Comparison of ENCODE assay signal across 17 cellular contexts in the genomic region with DNA sequence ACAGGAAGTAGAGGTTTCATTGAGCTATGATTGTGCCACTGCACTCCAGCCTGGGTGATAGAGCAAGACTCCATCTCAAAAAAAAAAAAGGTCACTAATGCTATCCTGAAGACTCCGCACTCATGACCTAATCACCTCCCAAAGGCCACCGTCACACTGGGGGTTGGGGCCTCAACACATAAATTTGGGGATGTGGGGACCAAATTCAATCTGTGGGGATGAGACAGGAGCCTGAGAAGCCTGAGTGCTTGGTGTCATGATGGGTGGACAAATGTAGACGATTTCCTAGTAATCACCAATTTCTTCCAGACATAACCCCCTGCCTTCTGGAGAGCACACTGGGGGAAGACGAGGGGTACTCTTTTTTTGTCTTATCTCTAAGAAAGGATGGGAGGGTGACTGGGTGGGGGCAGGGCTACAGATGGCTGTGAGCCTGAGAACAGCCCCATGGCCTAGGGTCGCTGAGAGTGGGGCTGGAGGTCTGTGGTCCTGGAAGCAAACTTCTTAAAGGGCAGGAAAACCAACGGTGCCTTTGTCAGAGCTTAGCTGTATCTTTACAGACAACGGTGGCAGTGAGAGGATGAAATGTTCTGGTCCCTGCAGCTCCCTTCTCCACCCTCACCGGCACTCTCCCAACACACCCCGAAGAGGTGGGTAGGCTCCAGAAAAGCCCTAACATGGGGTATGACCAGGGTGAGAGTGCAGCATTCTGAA.
"Had no signal": no experiment of that assay in that cellular context is flagged by ENCODE, and none has a peak within 500 bp of the region (broad histone marks: within the 10 kb centered on the region; RNA-seq: fewer than 3 reads in every experiment).

No MANE protein-coding gene starts in this region.

- H3K27ac Mint-ChIP-seq: activated B cell treated with CpG ODN at 0.5 μM for 24 hours; activated CD4-positive, alpha-beta T cell treated with anti-CD3 and anti-CD28 coated beads, Interleukin-2, amount 10 ng/mL, durations not matched to agents 24 days and 14 days; activated naive CD4-positive, alpha-beta T cell treated with anti-CD3 and anti-CD28 coated beads, Interleukin-2, amount 10 ng/mL, durations not matched to agents 7 days and 5 days; activated T-helper 1 cell treated with anti-CD3 and anti-CD28 coated beads, Interleukin-12 subunit alpha, Interleukin-12 subunit beta, Interleukin-2, Interleukin-4 antibody, amounts not matched to agents 30 ng/mL and 10 ng/mL and 1 ng/mL, durations not matched to agents 14 hours and 24 hours and 36 hours; natural killer cell treated with Interleukin-12 subunit alpha and Interleukin-12 subunit beta and Interleukin-15 and Interleukin-18, amount 100 ng/mL, for 72 hours; T-helper 1 cell treated with Interleukin-12 subunit alpha and Interleukin-12 subunit beta and Interleukin-4 antibody, amounts not matched to agents 30 μg/mL and 1 μg/mL, for 36 hours had no signal

- H3K27me3 Mint-ChIP-seq: natural killer cell treated with Interleukin-12 subunit alpha and Interleukin-12 subunit beta and Interleukin-15 and Interleukin-18, amount 100 ng/mL, for 72 hours had no signal

- DNase-seq: activated B cell treated with CpG ODN at 0.5 μM for 24 hours; activated CD4-positive, alpha-beta T cell treated with anti-CD3 and anti-CD28 coated beads, Interleukin-2, amount 10 ng/mL, durations not matched to agents 24 days and 14 days; activated naive CD4-positive, alpha-beta T cell treated with anti-CD3 and anti-CD28 coated beads, Interleukin-2, amount 10 ng/mL, durations not matched to agents 7 days and 5 days; caudate nucleus; cortex of kidney; effector memory CD4-positive, alpha-beta T cell; hippocampal formation; lower lobe of right lung; ovary; stimulated activated CD4-positive, alpha-beta T cell treated with anti-CD3 and anti-CD28 coated beads, Interleukin-15, amount 100 ng/mL, for 24 hours; stimulated activated CD4-positive, alpha-beta T cell treated with anti-CD3 and anti-CD28 coated beads, Interleukin-4, amount 100 ng/mL, for 4 hours; stomach had no signal

- H3K9me3 Mint-ChIP-seq: activated B cell treated with CpG ODN at 0.5 μM for 24 hours; natural killer cell treated with Interleukin-12 subunit alpha and Interleukin-12 subunit beta and Interleukin-15 and Interleukin-18, amount 100 ng/mL, for 72 hours; T-helper 1 cell treated with Interleukin-12 subunit alpha and Interleukin-12 subunit beta and Interleukin-4 antibody, amounts not matched to agents 30 μg/mL and 1 μg/mL, for 36 hours had no signal

- H3K4me1 ChIP-seq: lower lobe of right lung had no signal

- H3K27me3 ChIP-seq: ovary, thyroid gland had no signal

- H3K36me3 Mint-ChIP-seq: natural killer cell treated with Interleukin-12 subunit alpha and Interleukin-12 subunit beta and Interleukin-15 and Interleukin-18, amount 100 ng/mL, for 72 hours had no signal

- H3K27ac ChIP-seq: epithelial cell of prostate, lower lobe of right lung, ovary, stomach had no signal

- H3K4me3 Mint-ChIP-seq: activated B cell treated with CpG ODN at 0.5 μM for 24 hours; activated CD4-positive, alpha-beta T cell treated with anti-CD3 and anti-CD28 coated beads, Interleukin-2, amount 10 ng/mL, durations not matched to agents 24 days and 14 days; activated naive CD4-positive, alpha-beta T cell treated with anti-CD3 and anti-CD28 coated beads, Interleukin-2, amount 10 ng/mL, durations not matched to agents 7 days and 5 days; activated T-helper 1 cell treated with anti-CD3 and anti-CD28 coated beads, Interleukin-12 subunit alpha, Interleukin-12 subunit beta, Interleukin-2, Interleukin-4 antibody, amounts not matched to agents 30 ng/mL and 10 ng/mL and 1 ng/mL, durations not matched to agents 14 hours and 24 hours and 36 hours; natural killer cell treated with Interleukin-12 subunit alpha and Interleukin-12 subunit beta and Interleukin-15 and Interleukin-18, amount 100 ng/mL, for 72 hours; T-helper 1 cell treated with Interleukin-12 subunit alpha and Interleukin-12 subunit beta and Interleukin-4 antibody, amounts not matched to agents 30 μg/mL and 1 μg/mL, for 36 hours had no signal

- H3K4me3 ChIP-seq: lower lobe of right lung, ovary, stomach, thyroid gland had no signal

- H3K36me3 ChIP-seq: lower lobe of right lung, ovary, stomach, thyroid gland had no signal

- H3K9me3 ChIP-seq: lower lobe of right lung, thyroid gland had no signal

- ATAC-seq: lower lobe of right lung; natural killer cell treated with Interleukin-12 subunit alpha and Interleukin-12 subunit beta and Interleukin-15 and Interleukin-18, amount 100 ng/mL, for 72 hours had no signal
